Comparison of ENCODE assay signal across 8 cellular contexts in genomic region chr22:19853058-19853878, GRCh38. TPM values are rescaled to one million over a fixed set of nuclear protein-coding genes. Genes with fewer than 3 reads are reported as not detected.
DNase-seq lines count a peak whose midpoint lies in the region; ATAC-seq and TF ChIP-seq lines count a peak whose summit lies in the region.

No MANE protein-coding gene starts in this region.

- no peak overlapping the region for H2AFZ ChIP-seq in KMS-11 (ENCODE audit: low read depth)

- H3K4me2 ChIP-seq in KMS-11, result peak overlapping the region; percentile 99

- DNase-seq in BE2C (no peak), HuH-7.5 (ENCODE audit: low spot score) (no peak), C1 segment of cervical spinal cord (lab: John Stamatoyannopoulos, UW) (no peak)
- no peak for DNase-seq in natural killer cell treated with Interleukin-12 subunit alpha and Interleukin-12 subunit beta and Interleukin-15 and Interleukin-18, amount 100 ng/mL, for 72 hours (ENCODE audit: low spot score)
- DNase-seq in activated CD4-positive, CD25-positive, alpha-beta regulatory T cell treated with anti-CD3 and anti-CD28 coated beads, Interleukin-2, amount 50 U/mL, for 72 hours, result no peak

- H3K9me3 Mint-ChIP-seq in natural killer cell treated with Interleukin-12 subunit alpha and Interleukin-12 subunit beta and Interleukin-15 and Interleukin-18, amount 100 ng/mL, for 72 hours, result no peaks in the 10 kb centered on the region

- H3K27ac ChIP-seq in KMS-11, result no peak overlapping the region
- no peak overlapping the region for H3K27ac ChIP-seq in duodenal mucosa (ENCODE audit: low read depth, low read length)

- H3K9ac ChIP-seq in KMS-11, result peak overlapping the region; percentile 90; the same call in 1 of the 2 replicates
- peak overlapping the region; percentile 91 to 99 for H3K9ac ChIP-seq in duodenal mucosa (ENCODE audit: low read depth in 1 of 2, low read length in 2 of 2)

- H3K27me3 Mint-ChIP-seq in natural killer cell treated with Interleukin-12 subunit alpha and Interleukin-12 subunit beta and Interleukin-15 and Interleukin-18, amount 100 ng/mL, for 72 hours, result no peaks in the 10 kb centered on the region

- H3K79me2 ChIP-seq in KMS-11 (ENCODE audit: insufficient read depth, low read depth), result peaks cover 50% of the 10 kb centered on the region

- peaks cover 28 to 31% of the 10 kb centered on the region in 2 donors for H3K4me1 Mint-ChIP-seq in natural killer cell treated with Interleukin-12 subunit alpha and Interleukin-12 subunit beta and Interleukin-15 and Interleukin-18, amount 100 ng/mL, for 72 hours (ENCODE audit: low read depth in 2 of 2)

- H3K27me3 ChIP-seq in BE2C (no peaks in the 10 kb centered on the region), KMS-11 (ENCODE audit: insufficient read depth, low read depth) (no peaks in the 10 kb centered on the region), duodenal mucosa (ENCODE audit: control insufficient read depth in 1 of 2, insufficient read depth in 2 of 2, low read length in 2 of 2) (no peaks in the 10 kb centered on the region)

- H3K4me3 Mint-ChIP-seq in natural killer cell treated with Interleukin-12 subunit alpha and Interleukin-12 subunit beta and Interleukin-15 and Interleukin-18, amount 100 ng/mL, for 72 hours, result peak overlapping the region; percentile 97

- H3K9me3 ChIP-seq in BE2C (no peaks in the 10 kb centered on the region), duodenal mucosa (ENCODE audit: control insufficient read depth in 1 of 2, low read length in 2 of 2) (no peaks in the 10 kb centered on the region)

- H3K27ac Mint-ChIP-seq in natural killer cell treated with Interleukin-12 subunit alpha and Interleukin-12 subunit beta and Interleukin-15 and Interleukin-18, amount 100 ng/mL, for 72 hours, result peak overlapping the region in 1 of 2 donors; percentile 89

- H3K4me1 ChIP-seq in BE2C, result peaks cover 4% of the 10 kb centered on the region; the same call in 1 of the 2 replicates
- H3K4me1 ChIP-seq in KMS-11 (ENCODE audit: low read depth, poor library complexity, severe bottlenecking), result peaks cover 40% of the 10 kb centered on the region
- peaks cover 51 to 55% of the 10 kb centered on the region in 2 donors for H3K4me1 ChIP-seq in duodenal mucosa (ENCODE audit: control insufficient read depth in 1 of 2, insufficient read depth in 2 of 2, low read length in 2 of 2)

- H3K4me3 ChIP-seq in BE2C (ENCODE audit: low read depth, low read length) (peak overlapping the region; percentile 97), KMS-11 (IDR thresholded peaks at IDR 0.05; ENCODE audit: insufficient read depth, low read depth, low read length) (no peak overlapping the region), duodenal mucosa (ENCODE audit: low read depth in 1 of 2, low read length in 2 of 2) (peak overlapping the region; percentile 96 to 98)

- H4K20me1 ChIP-seq in KMS-11 (ENCODE audit: insufficient read depth), result no peaks in the 10 kb centered on the region

- no peak for TF ChIP-seq CTCF in BE2C (IDR thresholded peaks at IDR 0.05; ENCODE audit: low read depth, low read length)
- no peak for TF ChIP-seq CTCF in KMS-11 (conservative IDR thresholded peaks at IDR 0.05; ENCODE audit: low read depth, low read length)

- no peak for ATAC-seq in natural killer cell treated with Interleukin-12 subunit alpha and Interleukin-12 subunit beta and Interleukin-15 and Interleukin-18, amount 100 ng/mL, for 72 hours
- no peak for ATAC-seq in HG03025 (IDR thresholded peaks at IDR 0.05; ENCODE audit: low FRiP score, unreplicated experiment)

- no peaks in the 10 kb centered on the region for H3K36me3 Mint-ChIP-seq in natural killer cell treated with Interleukin-12 subunit alpha and Interleukin-12 subunit beta and Interleukin-15 and Interleukin-18, amount 100 ng/mL, for 72 hours

- H3K36me3 ChIP-seq in BE2C (peaks cover 28% of the 10 kb centered on the region), KMS-11 (ENCODE audit: insufficient read depth) (no peaks in the 10 kb centered on the region), duodenal mucosa (ENCODE audit: control insufficient read depth in 1 of 2, insufficient read depth in 2 of 2, low read length in 2 of 2) (peaks cover 18 to 24% of the 10 kb centered on the region in 2 donors)

RNA-seq across cellular contexts. Expression of gene GNB1L, which starts 1.4 kb away (rescaled TPM):
- 3.2 TPM for polyA plus RNA-seq in BE2C (2012; ENCODE audit: insufficient read depth, insufficient read length, low read depth)
- 10 to 100 TPM in 1 of 2 donors, 1 to 10 TPM in 1; 9.7 to 17.9 TPM for total RNA-seq in natural killer cell treated with Interleukin-12 subunit alpha and Interleukin-12 subunit beta and Interleukin-15 and Interleukin-18, amount 100 ng/mL, for 72 hours

RNA-seq across cellular contexts. Expression of gene RTL10, which starts 1.4 kb away (rescaled TPM):
- 49.7 TPM for polyA plus RNA-seq in BE2C (2012; ENCODE audit: insufficient read depth, insufficient read length, low read depth)
- 10 to 100 TPM; 11.2 to 26.3 TPM for total RNA-seq in natural killer cell treated with Interleukin-12 subunit alpha and Interleukin-12 subunit beta and Interleukin-15 and Interleukin-18, amount 100 ng/mL, for 72 hours
